ENCODE assay signal across 8 cellular contexts in the genomic region with DNA sequence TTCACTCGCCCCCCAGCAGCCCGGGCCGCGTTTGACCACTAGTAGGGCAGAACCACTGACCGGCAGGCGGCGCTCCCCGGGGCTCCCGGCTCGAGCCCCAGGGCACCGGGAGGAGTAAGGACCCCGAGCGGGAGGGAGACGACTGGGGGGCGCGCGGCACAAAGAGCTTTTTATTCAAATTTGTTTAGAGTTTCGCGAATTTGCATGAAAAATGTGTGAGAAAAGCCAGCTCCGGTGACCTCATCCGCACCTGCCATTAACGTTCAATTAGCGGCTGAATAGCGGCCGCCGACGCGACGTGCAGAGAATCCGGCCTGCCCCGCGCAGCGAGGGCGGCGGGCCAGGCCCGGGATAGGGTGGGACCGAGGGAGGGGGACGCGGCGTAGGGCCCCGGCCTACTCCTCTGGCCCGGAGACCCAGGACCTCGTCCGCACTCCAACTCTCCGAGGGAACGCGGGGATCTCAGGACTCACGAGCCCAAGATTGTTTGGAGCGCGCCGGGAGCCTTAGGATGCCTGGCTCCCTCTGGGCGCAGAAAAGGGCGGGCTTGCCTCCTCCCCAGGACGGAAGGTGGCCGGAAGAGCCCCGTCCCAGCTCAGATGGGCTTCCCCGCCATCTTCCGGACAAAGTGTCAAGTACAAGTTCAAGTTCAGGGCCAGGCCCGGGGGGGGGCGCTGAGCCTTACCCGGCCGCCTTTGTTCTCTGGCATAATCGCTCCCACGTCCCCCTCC.
A peak's percentile ranks its signal among the peaks of the same experiment; 100 is the strongest.
DNase-seq lines count a peak whose midpoint lies in the region; ATAC-seq lines count a peak whose summit lies in the region.

No MANE protein-coding gene starts in this region.

- intact Hi-C loops in Right ventricle myocardium superior (cut with DNase I) (no loop called here), cardiac septum (cut with DNase I) (no loop called here)

- DNase-seq in Right ventricle myocardium superior (no peak), cardiac septum (ENCODE audit: low spot score) (no peak), NCI-H1930 (lab: John Stamatoyannopoulos, UW) (peak; percentile 54 to 64), globus pallidus (ENCODE audit: low spot score) (peak; percentile 67), retina (peak; percentile 76), HT-29 (ENCODE audit: low spot score) (no peak)
- no peak for DNase-seq in activated T-cell treated with anti-CD3 and anti-CD28 coated beads, Interleukin-2, amount 50 U/mL, for 4 hours

- H3K4me3 Mint-ChIP-seq in activated T-cell treated with anti-CD3 and anti-CD28 coated beads, Interleukin-2, amount 50 U/mL, for 4 hours = peak overlapping the region; percentile 74

- no peaks in the 10 kb centered on the region for H3K36me3 Mint-ChIP-seq in activated T-cell treated with anti-CD3 and anti-CD28 coated beads, Interleukin-2, amount 50 U/mL, for 4 hours (ENCODE audit: insufficient read depth)

- peak; percentile 51 for ATAC-seq in Right ventricle myocardium superior (ENCODE audit: poor library complexity)
- ATAC-seq in HG02588 (IDR thresholded peaks at IDR 0.05; ENCODE audit: unreplicated experiment) = peak; percentile 55
- peak; percentile 73 to 76 for ATAC-seq in activated T-cell treated with anti-CD3 and anti-CD28 coated beads, Interleukin-2, amount 50 U/mL, for 4 hours

- peaks cover 7% of the 10 kb centered on the region for H3K4me1 Mint-ChIP-seq in activated T-cell treated with anti-CD3 and anti-CD28 coated beads, Interleukin-2, amount 50 U/mL, for 4 hours (ENCODE audit: low read depth)

- H3K27me3 Mint-ChIP-seq in activated T-cell treated with anti-CD3 and anti-CD28 coated beads, Interleukin-2, amount 50 U/mL, for 4 hours (ENCODE audit: low read depth) = peaks cover 64% of the 10 kb centered on the region

- no peaks in the 10 kb centered on the region for H3K9me3 Mint-ChIP-seq in activated T-cell treated with anti-CD3 and anti-CD28 coated beads, Interleukin-2, amount 50 U/mL, for 4 hours

Comparison
In these comparisons a context has a peak if more than half of its experiments do, and no peak if none do; other contexts are left out.
1. DNase-seq: peak in NCI-H1930 (2 of 2), globus pallidus (single experiment) and retina (single experiment); none in Right ventricle myocardium superior (single experiment), cardiac septum (single experiment), activated T-cell treated with anti-CD3 and anti-CD28 coated beads, Interleukin-2, amount 50 U/mL, for 4 hours (single experiment) and HT-29 (single experiment).
2. Peak in every context shown above with its lines, with median percentiles within 50 percentile points of each other: ATAC-seq.